17 cellular contexts compared by ENCODE assay signal in the genomic region with DNA sequence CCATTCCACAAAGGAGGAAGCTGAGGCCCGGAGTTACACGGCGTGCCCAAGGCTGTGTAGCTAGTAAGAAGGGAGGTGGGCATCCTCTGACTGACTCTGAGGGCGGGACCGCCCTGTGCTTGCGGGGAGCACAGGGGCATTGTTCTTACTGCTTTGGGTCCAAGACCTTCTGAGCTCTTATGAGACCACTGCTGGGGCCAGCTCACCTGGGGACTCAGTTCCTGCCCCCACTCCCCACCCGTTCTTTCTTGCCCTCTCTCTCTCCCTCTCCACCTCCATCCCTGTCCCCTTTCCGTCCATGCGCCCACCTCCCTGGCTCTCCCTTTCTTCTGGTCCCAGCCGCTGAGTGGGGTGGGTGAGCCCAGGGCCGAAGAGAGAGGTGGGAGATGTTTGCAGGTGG. TPM values are rescaled to one million over a fixed set of nuclear protein-coding genes. Genes with fewer than 3 reads are reported as not detected.
DNase-seq lines count a peak whose midpoint lies in the region; ATAC-seq and TF ChIP-seq lines count a peak whose summit lies in the region.
"Had no signal": no experiment of that assay in that cellular context is flagged by ENCODE, and none has a peak within 500 bp of the region (broad histone marks: within the 10 kb centered on the region; RNA-seq: fewer than 3 reads in every experiment).

No MANE protein-coding gene starts in this region.

- no peak overlapping the region for H3K4me3 ChIP-seq in effector memory CD4-positive, alpha-beta T cell (ENCODE audit: insufficient read depth, low read depth, low read length, poor library complexity, severe bottlenecking)
- H3K4me3 ChIP-seq: colonic mucosa, psoas muscle, thoracic aorta had no signal

- no peak overlapping the region for H3K18ac ChIP-seq in H9 (ENCODE audit: insufficient read length, low read depth, low read length)

- no peak for ATAC-seq in activated CD8-positive, alpha-beta T cell treated with anti-CD3 and anti-CD28 coated beads for 36 hours
- no peak for ATAC-seq in activated CD8-positive, alpha-beta T cell treated with anti-CD3 and anti-CD28 coated beads, Interleukin-2, amount 10 ng/mL, durations not matched to agents 7 days and 5 days
- no peak for ATAC-seq in sciatic nerve
- ATAC-seq in HG03139 (IDR thresholded peaks at IDR 0.05; ENCODE audit: unreplicated experiment): no peak
- ATAC-seq: HCT116, psoas muscle had no signal

- H2BK15ac ChIP-seq in H9 (ENCODE audit: low read depth, low read length): no peak overlapping the region

- no peak overlapping the region for H3K4ac ChIP-seq in H9 (ENCODE audit: low read depth, low read length)

- H3K36me3 Mint-ChIP-seq in activated CD8-positive, alpha-beta T cell treated with anti-CD3 and anti-CD28 coated beads for 36 hours (ENCODE audit: low read depth): peaks cover 15% of the 10 kb centered on the region
- H3K36me3 Mint-ChIP-seq in activated CD8-positive, alpha-beta T cell treated with anti-CD3 and anti-CD28 coated beads, Interleukin-2, amount 10 ng/mL, durations not matched to agents 7 days and 5 days (ENCODE audit: low read depth): peaks cover 19% of the 10 kb centered on the region
- H3K36me3 Mint-ChIP-seq in H9 (ENCODE audit: insufficient read depth in 1 of 3, low read depth in 3 of 3) (no peaks in the 10 kb centered on the region), immature natural killer cell (no peaks in the 10 kb centered on the region)

- no peak overlapping the region for H4K91ac ChIP-seq in H9 (ENCODE audit: insufficient read length, low read depth, low read length)

- no peak overlapping the region for H4K8ac ChIP-seq in H9 (replicated peaks; ENCODE audit: insufficient read length, low read depth, low read length)

- no peak overlapping the region for H2BK12ac ChIP-seq in H9 (ENCODE audit: insufficient read length, low read depth, low read length)

- no peaks in the 10 kb centered on the region for H3K23me2 ChIP-seq in H9 (ENCODE audit: insufficient read length, low read depth, low read length, poor library complexity, severe bottlenecking)

- intact Hi-C loops in activated CD8-positive, alpha-beta T cell treated with anti-CD3 and anti-CD28 coated beads for 36 hours (cut with micrococcal nuclease): no loop called here
- intact Hi-C loops in sciatic nerve (cut with DNase I): no loop called here

- H3K27ac Mint-ChIP-seq in activated CD8-positive, alpha-beta T cell treated with anti-CD3 and anti-CD28 coated beads for 36 hours: peak overlapping the region; percentile 36
- H3K27ac Mint-ChIP-seq in activated CD8-positive, alpha-beta T cell treated with anti-CD3 and anti-CD28 coated beads, Interleukin-2, amount 10 ng/mL, durations not matched to agents 7 days and 5 days: no peak overlapping the region
- H3K27ac Mint-ChIP-seq in H9 (no peak overlapping the region; a peak in 1 of 7 replicates), immature natural killer cell (no peak overlapping the region)

- H3K14ac ChIP-seq in H9 (ENCODE audit: insufficient read depth, low read length): no peak overlapping the region

- no peaks in the 10 kb centered on the region for H3K27me3 Mint-ChIP-seq in activated CD8-positive, alpha-beta T cell treated with anti-CD3 and anti-CD28 coated beads for 36 hours
- no peaks in the 10 kb centered on the region for H3K27me3 Mint-ChIP-seq in activated CD8-positive, alpha-beta T cell treated with anti-CD3 and anti-CD28 coated beads, Interleukin-2, amount 10 ng/mL, durations not matched to agents 7 days and 5 days (ENCODE audit: low read depth)
- H3K27me3 Mint-ChIP-seq in H9 (ENCODE audit: low read depth) (no peaks in the 10 kb centered on the region; the same call in 1 of the 2 replicates), immature natural killer cell (ENCODE audit: low read depth in 3 of 3) (peaks cover 13 to 29% (median 24%) of the 10 kb centered on the region in 3 donors)

- no CpG with 5 or more reads among the region's 11 CpGs for WGBS in H9 (ENCODE audit: extremely low coverage, insufficient read length, low lambda C conversion rate)

- CTCF ChIA-PET in activated CD8-positive, alpha-beta T cell treated with anti-CD3 and anti-CD28 coated beads for 36 hours (lab: Charles Lee): interaction anchor here (1.3 to 7.7 kb wide), 3 partner anchors 9 to 15 kb away, joined by 7 to 31 read pairs (median 25); no protein-coding TSS in a partner anchor
- CTCF ChIA-PET in activated CD8-positive, alpha-beta T cell treated with anti-CD3 and anti-CD28 coated beads, Interleukin-2, amount 10 ng/mL, durations not matched to agents 7 days and 5 days (lab: Charles Lee): interaction anchor here (21.1 to 26.8 kb wide), 2 partner anchors 3 to 9 kb away, joined by 618 read pairs; a partner anchor contains a TSS

- H3K4me2 ChIP-seq in H9 (ENCODE audit: insufficient read depth, insufficient read length, low read length): no peak overlapping the region

- no peak for DNase-seq in activated CD8-positive, alpha-beta T cell treated with anti-CD3 and anti-CD28 coated beads for 36 hours
- no peak for DNase-seq in activated CD8-positive, alpha-beta T cell treated with anti-CD3 and anti-CD28 coated beads, Interleukin-2, amount 10 ng/mL, durations not matched to agents 7 days and 5 days
- peak; percentile 27 for DNase-seq in H9
- no peak for DNase-seq in effector memory CD4-positive, alpha-beta T cell
- peak; percentile 48 for DNase-seq in sciatic nerve (ENCODE audit: low spot score)
- DNase-seq in substantia nigra (lab: John Stamatoyannopoulos, UW): no peak
- DNase-seq in immature natural killer cell: no peak
- DNase-seq: anterior cingulate cortex, colonic mucosa, Kasumi-1, NCI-H146, NCI-H345 had no signal

- H2AK5ac ChIP-seq in H9 (ENCODE audit: insufficient read length, low read length): no peak overlapping the region

- H3K4me1 Mint-ChIP-seq in activated CD8-positive, alpha-beta T cell treated with anti-CD3 and anti-CD28 coated beads for 36 hours (ENCODE audit: low read depth): peaks cover 91% of the 10 kb centered on the region
- H3K4me1 Mint-ChIP-seq in activated CD8-positive, alpha-beta T cell treated with anti-CD3 and anti-CD28 coated beads, Interleukin-2, amount 10 ng/mL, durations not matched to agents 7 days and 5 days (ENCODE audit: low read depth): peaks cover 91% of the 10 kb centered on the region
- H3K4me1 Mint-ChIP-seq in H9 (peaks cover 22 to 36% of the 10 kb centered on the region in 2 experiments), immature natural killer cell (peaks cover 43 to 66% of the 10 kb centered on the region in 2 donors)

- no peaks in the 10 kb centered on the region for H3K79me1 ChIP-seq in H9 (ENCODE audit: insufficient read depth, low read depth, low read length, poor library complexity, severe bottlenecking)

- no peaks in the 10 kb centered on the region for H3K9me3 Mint-ChIP-seq in activated CD8-positive, alpha-beta T cell treated with anti-CD3 and anti-CD28 coated beads for 36 hours
- no peaks in the 10 kb centered on the region for H3K9me3 Mint-ChIP-seq in activated CD8-positive, alpha-beta T cell treated with anti-CD3 and anti-CD28 coated beads, Interleukin-2, amount 10 ng/mL, durations not matched to agents 7 days and 5 days (ENCODE audit: insufficient read depth)
- H3K9me3 Mint-ChIP-seq in H9 (peaks cover 0 to 3% of the 10 kb centered on the region in 2 experiments; a peak in 1 of 5 replicates), immature natural killer cell (no peaks in the 10 kb centered on the region)

- H3K36me3 ChIP-seq in effector memory CD4-positive, alpha-beta T cell (ENCODE audit: control insufficient read depth, insufficient read depth, low read length): no peaks in the 10 kb centered on the region
- H3K36me3 ChIP-seq: colonic mucosa, thoracic aorta had no signal

- no peak overlapping the region for H2BK20ac ChIP-seq in H9 (ENCODE audit: low read depth, low read length, poor library complexity, severe bottlenecking)

- H2AFZ ChIP-seq in H9 (ENCODE audit: low read length): no peak overlapping the region

- H4K5ac ChIP-seq in H9 (ENCODE audit: insufficient read length, low read depth, low read length): no peak overlapping the region

- H3K9me3 ChIP-seq in H9 (ENCODE audit: control insufficient read depth, low read depth, low read length): no peaks in the 10 kb centered on the region
- H3K9me3 ChIP-seq in effector memory CD4-positive, alpha-beta T cell (ENCODE audit: control insufficient read depth, low read length): no peaks in the 10 kb centered on the region
- H3K9me3 ChIP-seq: colonic mucosa, psoas muscle, thoracic aorta had no signal

- no peaks in the 10 kb centered on the region for H3K79me2 ChIP-seq in H9 (ENCODE audit: insufficient read depth, low read length)

- no peak overlapping the region for H2BK5ac ChIP-seq in H9 (ENCODE audit: insufficient read length, low read length)

- POLR2A ChIA-PET in activated CD8-positive, alpha-beta T cell treated with anti-CD3 and anti-CD28 coated beads for 36 hours (lab: Charles Lee): interaction anchor here (19.7 to 21.2 kb wide), 2 partner anchors 9 to 11 kb away, joined by 548 read pairs; a partner anchor contains a TSS
- POLR2A ChIA-PET in activated CD8-positive, alpha-beta T cell treated with anti-CD3 and anti-CD28 coated beads, Interleukin-2, amount 10 ng/mL, durations not matched to agents 7 days and 5 days (lab: Charles Lee): interaction anchor here (19.8 kb wide), 1 partner anchor 12 kb away, joined by 328 read pairs; a partner anchor contains a TSS

- no peak overlapping the region for H3K9ac ChIP-seq in H9 (ENCODE audit: extremely low read depth, insufficient read length, low read length)

- H3K4me1 ChIP-seq in H9 (ENCODE audit: insufficient read depth, low read length): no peaks in the 10 kb centered on the region; the same call in 1 of the 2 replicates
- peaks cover 60% of the 10 kb centered on the region for H3K4me1 ChIP-seq in effector memory CD4-positive, alpha-beta T cell (ENCODE audit: control insufficient read depth, insufficient read depth, low read length, poor library complexity, severe bottlenecking)
- H3K4me1 ChIP-seq: colonic mucosa had no signal

- H2BK120ac ChIP-seq in H9 (ENCODE audit: low read depth, low read length, poor library complexity, severe bottlenecking): no peak overlapping the region

- H3K56ac ChIP-seq in H9 (ENCODE audit: insufficient read length, low read depth, low read length): no peak overlapping the region

- no peak overlapping the region for H3K4me3 Mint-ChIP-seq in activated CD8-positive, alpha-beta T cell treated with anti-CD3 and anti-CD28 coated beads for 36 hours
- H3K4me3 Mint-ChIP-seq in activated CD8-positive, alpha-beta T cell treated with anti-CD3 and anti-CD28 coated beads, Interleukin-2, amount 10 ng/mL, durations not matched to agents 7 days and 5 days: no peak overlapping the region
- H3K4me3 Mint-ChIP-seq in H9 (no peak overlapping the region), immature natural killer cell (no peak overlapping the region)

- no peak for TF ChIP-seq CTCF in activated CD8-positive, alpha-beta T cell treated with anti-CD3 and anti-CD28 coated beads for 36 hours (IDR thresholded peaks at IDR 0.05)
- no peak for TF ChIP-seq CTCF in H9 (conservative IDR thresholded peaks at IDR 0.05)

- no peak overlapping the region for H3T11ph ChIP-seq in H9 (ENCODE audit: low read length)

- no peak overlapping the region for H3K23ac ChIP-seq in H9 (ENCODE audit: insufficient read length, low read depth, low read length)

- H3K27me3 ChIP-seq in H9 (ENCODE audit: insufficient read depth, low read length): no peaks in the 10 kb centered on the region
- H3K27me3 ChIP-seq in effector memory CD4-positive, alpha-beta T cell (replicated peaks; ENCODE audit: control insufficient read depth, insufficient read depth, low read length, poor library complexity, severe bottlenecking): no peaks in the 10 kb centered on the region
- H3K27me3 ChIP-seq: colonic mucosa had no signal

- H3K27ac ChIP-seq in H9 (ENCODE audit: insufficient read length, low read depth, low read length) (no peak overlapping the region), substantia nigra (ENCODE audit: low read depth, low read length, poor library complexity, severe bottlenecking) (no peak overlapping the region)
- H3K27ac ChIP-seq in effector memory CD4-positive, alpha-beta T cell (ENCODE audit: insufficient read depth, low read length, poor library complexity, severe bottlenecking): peak overlapping the region; percentile 16
- H3K27ac ChIP-seq: colonic mucosa, HL-60, psoas muscle, thoracic aorta had no signal

- H4K20me1 ChIP-seq in H9 (ENCODE audit: control insufficient read depth, insufficient read depth, insufficient read length): no peaks in the 10 kb centered on the region

RNA-seq across cellular contexts. Expression of a gene that starts 19.6 kb away (rescaled TPM):
- 100 to 1,000 TPM; 297 to 302 TPM for total RNA-seq in activated CD8-positive, alpha-beta T cell treated with anti-CD3 and anti-CD28 coated beads for 36 hours
- total RNA-seq in activated CD8-positive, alpha-beta T cell treated with anti-CD3 and anti-CD28 coated beads, Interleukin-2, amount 10 ng/mL, durations not matched to agents 7 days and 5 days: 100 to 1,000 TPM; 171 to 173 TPM
- total RNA-seq in H9 (2021) (0.31 TPM in 1 of 2 replicates, not detected in the other), sciatic nerve (1.4 TPM)
- 10 to 100 TPM; 29.6 to 50.9 (median 43.2) TPM for polyA plus RNA-seq in immature natural killer cell
- total RNA-seq: thoracic aorta had no signal

RNA-seq across cellular contexts. Expression of a gene that starts 44.2 kb away (rescaled TPM):
- total RNA-seq in activated CD8-positive, alpha-beta T cell treated with anti-CD3 and anti-CD28 coated beads for 36 hours: 1 to 10 TPM; 5.8 to 6.3 TPM
- total RNA-seq in activated CD8-positive, alpha-beta T cell treated with anti-CD3 and anti-CD28 coated beads, Interleukin-2, amount 10 ng/mL, durations not matched to agents 7 days and 5 days: 1 to 10 TPM; 8.4 to 9.0 TPM
- total RNA-seq in H9 (2021): 0.55 and 0.59 TPM in 2 replicates
- total RNA-seq in sciatic nerve: 0.36 TPM
- under 1 TPM in 1 of 3 donors, not detected in 2; 0.12 TPM for polyA plus RNA-seq in immature natural killer cell

Comparison
In these comparisons a context has a peak if more than half of its experiments do, and no peak if none do; other contexts are left out.
1. DNase-seq: peak in H9 (single experiment) and sciatic nerve (single experiment); none in activated CD8-positive, alpha-beta T cell treated with anti-CD3 and anti-CD28 coated beads for 36 hours (single experiment), activated CD8-positive, alpha-beta T cell treated with anti-CD3 and anti-CD28 coated beads, Interleukin-2, amount 10 ng/mL, durations not matched to agents 7 days and 5 days (single experiment), effector memory CD4-positive, alpha-beta T cell (0 of 3), substantia nigra (0 of 49) and immature natural killer cell (0 of 3).
2. RNA of a gene that starts 19.6 kb away (total RNA-seq): 297 to 302 TPM in activated CD8-positive, alpha-beta T cell treated with anti-CD3 and anti-CD28 coated beads for 36 hours and 171 to 173 TPM in activated CD8-positive, alpha-beta T cell treated with anti-CD3 and anti-CD28 coated beads, Interleukin-2, amount 10 ng/mL, durations not matched to agents 7 days and 5 days; 1.4 TPM in sciatic nerve (single experiment) and 0.31 TPM in H9; every median in the first group is over 10 times any median in the second.